ENCODE assay signal across 1 cellular context in genomic region chr19:53942001-53942786, GRCh38.
TF ChIP-seq lines count a peak whose summit lies in the region.

No MANE protein-coding gene starts in this region.

TF ChIP-seq in SK-N-SH treated with all-trans-retinoic acid at 6 μM for 48 hours, 23 proteins besides CTCF, POLR2A, EP300 and RAD21:
- no peak for TF ChIP-seq POU6F1 (CRISPR knock-in tag; IDR thresholded peaks at IDR 0.05; ENCODE audit: borderline replicate concordance, low read depth)
